Comparison of ENCODE assay signal across 19 cellular contexts in genomic region chr22:41147722-41148121, GRCh38.
"Had no signal": no experiment of that assay in that cellular context is flagged by ENCODE, and none has a peak within 500 bp of the region (broad histone marks: within the 10 kb centered on the region; RNA-seq: fewer than 3 reads in every experiment).

No MANE protein-coding gene starts in this region.

- H2AFZ ChIP-seq: hepatocyte had no signal

- H3K4me1 ChIP-seq: stomach, upper lobe of left lung had no signal

- FAIRE-seq: keratinocyte had no signal

- H3K4me2 ChIP-seq: hepatocyte had no signal

- H3K9me3 Mint-ChIP-seq: activated naive CD8-positive, alpha-beta T cell treated with anti-CD3 and anti-CD28 coated beads for 36 hours; activated T-cell treated with anti-CD3 and anti-CD28 coated beads, Interleukin-2, amount 50 U/mL, for 4 hours; neural crest cell; stimulated activated effector memory CD8-positive, alpha-beta T cell treated with anti-CD3 and anti-CD28 coated beads, Interleukin-12 subunit alpha, Interleukin-12 subunit beta, amount 100 ng/mL, for 72 hours had no signal

- H3K27ac ChIP-seq: cardiac muscle cell, epithelial cell of prostate, hepatocyte, ovary, stomach, upper lobe of left lung had no signal

- ATAC-seq: activated T-cell treated with anti-CD3 and anti-CD28 coated beads, Interleukin-2, amount 50 U/mL, for 4 hours; sciatic nerve; stimulated activated effector memory CD8-positive, alpha-beta T cell treated with anti-CD3 and anti-CD28 coated beads, Interleukin-12 subunit alpha, Interleukin-12 subunit beta, amount 100 ng/mL, for 72 hours had no signal

- DNase-seq: activated CD4-positive, alpha-beta T cell treated with anti-CD3 and anti-CD28 coated beads, Interleukin-2, amount 50 U/mL, for 1 hour; activated CD8-positive, alpha-beta memory T cell treated with anti-CD3 and anti-CD28 coated beads, Interleukin-2, amount 50 U/mL, for 4 hours; activated effector memory CD4-positive, alpha-beta T cell treated with Interleukin-2 at 50 U/mL for 16 hours; activated naive CD8-positive, alpha-beta T cell treated with anti-CD3 and anti-CD28 coated beads for 36 hours; activated T-cell treated with anti-CD3 and anti-CD28 coated beads, Interleukin-2, amount 50 U/mL, for 4 hours; amygdala; foreskin fibroblast; midbrain; ovary; stimulated activated CD4-positive, alpha-beta T cell treated with anti-CD3 and anti-CD28 coated beads, Interleukin-4, amount 100 ng/mL, for 24 hours; stomach; upper lobe of left lung had no signal

- H3K4me1 Mint-ChIP-seq: activated naive CD8-positive, alpha-beta T cell treated with anti-CD3 and anti-CD28 coated beads for 36 hours; neural crest cell had no signal

- H3K27me3 ChIP-seq: cardiac muscle cell, hepatocyte, ovary, stomach, upper lobe of left lung had no signal

- H3K4me3 Mint-ChIP-seq: activated naive CD8-positive, alpha-beta T cell treated with anti-CD3 and anti-CD28 coated beads for 36 hours; activated T-cell treated with anti-CD3 and anti-CD28 coated beads, Interleukin-2, amount 50 U/mL, for 4 hours; neural crest cell; stimulated activated effector memory CD8-positive, alpha-beta T cell treated with anti-CD3 and anti-CD28 coated beads, Interleukin-12 subunit alpha, Interleukin-12 subunit beta, amount 100 ng/mL, for 72 hours had no signal

- H3K27me3 Mint-ChIP-seq: activated naive CD8-positive, alpha-beta T cell treated with anti-CD3 and anti-CD28 coated beads for 36 hours had no signal

- H3K36me3 ChIP-seq: ovary had no signal

- H3K9me3 ChIP-seq: ovary, stomach, upper lobe of left lung had no signal

- H3K4me3 ChIP-seq: cardiac muscle cell, hepatocyte, ovary, stomach, upper lobe of left lung had no signal

- H3K27ac Mint-ChIP-seq: activated naive CD8-positive, alpha-beta T cell treated with anti-CD3 and anti-CD28 coated beads for 36 hours; stimulated activated effector memory CD8-positive, alpha-beta T cell treated with anti-CD3 and anti-CD28 coated beads, Interleukin-12 subunit alpha, Interleukin-12 subunit beta, amount 100 ng/mL, for 72 hours had no signal
